ENCODE assay signal across 25 cellular contexts in genomic region chr11:43927070-43927469, GRCh38. TPM values are rescaled to one million over a fixed set of nuclear protein-coding genes. Genes with fewer than 3 reads are reported as not detected.
DNase-seq lines count a peak whose midpoint lies in the region; ATAC-seq, FAIRE-seq and TF ChIP-seq lines count a peak whose summit lies in the region.
"Had no signal": no experiment of that assay in that cellular context is flagged by ENCODE, and none has a peak within 500 bp of the region (broad histone marks: within the 10 kb centered on the region; RNA-seq: fewer than 3 reads in every experiment).

No MANE protein-coding gene starts in this region.

- intact Hi-C loops in esophagus squamous epithelium (cut with DNase I) (no loop called here), tibial artery (cut with DNase I; ENCODE audit: low total_unique reads) (no loop called here)

- H3K9me3 ChIP-seq in HUES48 (ENCODE audit: control insufficient read depth, insufficient read depth, low read length) (no peaks in the 10 kb centered on the region), astrocyte (ENCODE audit: insufficient read depth, low read depth, low read length) (no peaks in the 10 kb centered on the region), esophagus squamous epithelium (no peaks in the 10 kb centered on the region), tibial artery (no peaks in the 10 kb centered on the region)

- no peak overlapping the region for H2AFZ ChIP-seq in astrocyte (ENCODE audit: low read depth, low read length)

- no peaks in the 10 kb centered on the region for H3K79me2 ChIP-seq in astrocyte (ENCODE audit: insufficient read depth, low read length)

- no peak overlapping the region for H3K4me2 ChIP-seq in astrocyte (ENCODE audit: low read length)
- H3K4me2 ChIP-seq: KMS-11 had no signal

- peaks cover 4% of the 10 kb centered on the region for H3K36me3 Mint-ChIP-seq in astrocyte (ENCODE audit: low read depth, unreplicated experiment)

- peak overlapping the region; percentile 48 for H3K27ac Mint-ChIP-seq in astrocyte (ENCODE audit: unreplicated experiment)
- H3K27ac Mint-ChIP-seq: B cell had no signal

- no peak for TF ChIP-seq CTCF in astrocyte (IDR thresholded peaks at IDR 0.05; ENCODE audit: insufficient read depth, low read depth, low read length)
- no peak for TF ChIP-seq CTCF in esophagus squamous epithelium (IDR thresholded peaks at IDR 0.05)
- no peak for TF ChIP-seq CTCF in tibial artery (IDR thresholded peaks at IDR 0.05)

- peak; percentile 29 for DNase-seq in astrocyte (ENCODE audit: low read depth)
- no peak for DNase-seq in esophagus squamous epithelium (lab: John Stamatoyannopoulos, UW)
- DNase-seq in tibial artery = no peak
- no peak for DNase-seq in Ammon's horn (ENCODE audit: low spot score)
- no peak for DNase-seq in NOMO-1 treated with dmso at 0.1 percent for 144 hours (lab: John Stamatoyannopoulos, UW; ENCODE audit: unreplicated experiment)
- DNase-seq: CD8-positive, alpha-beta memory T cell; DMS 273 treated with DMSO at 0.1 percent for 48 hours; DMS79; EL; GDM1; GOT3; HCEC 1CT; IMR-90; MM.1S; NCI-H2029 treated with DMSO at 0.1 percent for 48 hours; NCI-H526 treated with DMSO at 0.1 percent for 48 hours; SHP77 treated with DMSO at 0.1 percent for 48 hours had no signal

- 79 to 94% methylated on average over 2 of the region's 2 CpGs for WGBS in esophagus squamous epithelium, 2 donors

- H3K27me3 Mint-ChIP-seq in astrocyte (ENCODE audit: low read depth, unreplicated experiment) = peaks cover 11% of the 10 kb centered on the region
- H3K27me3 Mint-ChIP-seq: B cell had no signal

- peak overlapping the region; percentile 56 for H3K27ac ChIP-seq in HUES48 (ENCODE audit: low read depth, low read length)
- H3K27ac ChIP-seq in astrocyte (ENCODE audit: low read depth, low read length) = no peak overlapping the region
- H3K27ac ChIP-seq in esophagus squamous epithelium = peak overlapping the region in 3 of 4 donors; percentile 9 to 90 (median 87)
- peak overlapping the region; percentile 95 to 98 for H3K27ac ChIP-seq in tibial artery
- H3K27ac ChIP-seq: C4-2B, KMS-11, SK-N-MC had no signal

- H3K9ac ChIP-seq in HUES48 (ENCODE audit: low read depth, low read length) (no peak overlapping the region; the same call in 1 of the 2 replicates), astrocyte (ENCODE audit: low read length) (no peak overlapping the region)
- H3K9ac ChIP-seq: KMS-11 had no signal

- H3K4me3 Mint-ChIP-seq in astrocyte (ENCODE audit: unreplicated experiment) = no peak overlapping the region
- H3K4me3 Mint-ChIP-seq: B cell; CD8-positive, alpha-beta memory T cell had no signal

- no peaks in the 10 kb centered on the region for H3K36me3 ChIP-seq in HUES48 (ENCODE audit: control insufficient read depth, insufficient read depth, low read length)
- no peaks in the 10 kb centered on the region for H3K36me3 ChIP-seq in astrocyte (ENCODE audit: insufficient read depth, low read length)
- H3K36me3 ChIP-seq in esophagus squamous epithelium = peaks cover 0 to 4% (median 0%) of the 10 kb centered on the region in 3 donors
- no peaks in the 10 kb centered on the region for H3K36me3 ChIP-seq in tibial artery

- no peak for FAIRE-seq in astrocyte (lab: Jason Lieb, UNC)
- FAIRE-seq: GM12878 had no signal

- H3K4me1 ChIP-seq in HUES48 (ENCODE audit: control insufficient read depth, insufficient read depth, low read length) = peaks cover 37% of the 10 kb centered on the region
- H3K4me1 ChIP-seq in astrocyte (ENCODE audit: insufficient read depth, low read length) = peaks cover 28% of the 10 kb centered on the region
- peaks cover 0 to 58% (median 42%) of the 10 kb centered on the region in 3 donors for H3K4me1 ChIP-seq in esophagus squamous epithelium
- H3K4me1 ChIP-seq in tibial artery = peaks cover 0 to 55% (median 48%) of the 10 kb centered on the region in 4 donors

- TF ChIP-seq POLR2A in esophagus squamous epithelium (IDR thresholded peaks at IDR 0.05) = no peak

- no peaks in the 10 kb centered on the region for H3K9me3 Mint-ChIP-seq in astrocyte (ENCODE audit: unreplicated experiment)
- H3K9me3 Mint-ChIP-seq: CD8-positive, alpha-beta memory T cell had no signal

- ATAC-seq in GM19397 (IDR thresholded peaks at IDR 0.05; ENCODE audit: unreplicated experiment) = no peak
- ATAC-seq: GM12878, Panc1 had no signal

- no peaks in the 10 kb centered on the region for H4K20me1 ChIP-seq in astrocyte (ENCODE audit: insufficient read depth, low read length)

- no peaks in the 10 kb centered on the region for H3K27me3 ChIP-seq in HUES48 (ENCODE audit: control insufficient read depth, insufficient read depth, low read length)
- H3K27me3 ChIP-seq in astrocyte (ENCODE audit: insufficient read depth, low read length) = no peaks in the 10 kb centered on the region
- H3K27me3 ChIP-seq in esophagus squamous epithelium = no peaks in the 10 kb centered on the region
- no peaks in the 10 kb centered on the region for H3K27me3 ChIP-seq in tibial artery

- H3K4me3 ChIP-seq in HUES48 (ENCODE audit: low read depth, low read length) = no peak overlapping the region
- no peak overlapping the region for H3K4me3 ChIP-seq in astrocyte (ENCODE audit: insufficient read depth, low read depth, low read length)
- no peak overlapping the region for H3K4me3 ChIP-seq in esophagus squamous epithelium
- H3K4me3 ChIP-seq in tibial artery = no peak overlapping the region
- H3K4me3 ChIP-seq: GM12878, SK-N-MC had no signal

- H3K4me1 Mint-ChIP-seq in astrocyte (ENCODE audit: low read depth, unreplicated experiment) = peaks cover 39% of the 10 kb centered on the region
- H3K4me1 Mint-ChIP-seq: B cell had no signal

RNA-seq across cellular contexts. Expression of gene C11orf96, which starts 15.4 kb away (rescaled TPM):
- total RNA-seq in astrocyte (1.8 and 3.1 TPM in 2 replicates), esophagus squamous epithelium (10 to 100 TPM in 2 of 4 donors, 1 to 10 TPM in 2; 4.7 to 33.6 (median 16.0) TPM)

RNA-seq across cellular contexts. Expression of gene ALKBH3, which starts 46.4 kb away (rescaled TPM):
- total RNA-seq in astrocyte = 24.8 and 30.5 TPM in 2 replicates
- total RNA-seq in esophagus squamous epithelium = 10 to 100 TPM; 25.6 to 41.2 (median 30.7) TPM
